8 cellular contexts compared by ENCODE assay signal in genomic region chr5:163506726-163507125, GRCh38. TPM values are rescaled to one million over a fixed set of nuclear protein-coding genes. Genes with fewer than 3 reads are reported as not detected.
A peak's percentile ranks its signal among the peaks of the same experiment; 100 is the strongest.
DNase-seq lines count a peak whose midpoint lies in the region; ATAC-seq and TF ChIP-seq lines count a peak whose summit lies in the region.

No MANE protein-coding gene starts in this region.

- no peaks in the 10 kb centered on the region for H3K4me1 ChIP-seq in NT2/D1 (ENCODE audit: insufficient read depth, insufficient read length)

- no peaks in the 10 kb centered on the region for H3K36me3 Mint-ChIP-seq in natural killer cell

- intact Hi-C loops in natural killer cell (cut with micrococcal nuclease): loop anchor here (1.0 kb wide), 1 partner anchor 69 kb away; the partner anchor contains the start of gene CCNG1

- H3K27ac Mint-ChIP-seq in natural killer cell: peak overlapping the region; percentile 99 to 100

- ATAC-seq in natural killer cell: peak in 1 of 3 donors; percentile 18
- no peak for ATAC-seq in GM21515 (IDR thresholded peaks at IDR 0.05; ENCODE audit: unreplicated experiment)

- no peaks in the 10 kb centered on the region for H3K9me3 ChIP-seq in NT2/D1 (ENCODE audit: insufficient read depth, low read length)

- no peaks in the 10 kb centered on the region for H3K27me3 Mint-ChIP-seq in natural killer cell (ENCODE audit: low read depth in 2 of 2)

- no peak for TF ChIP-seq CTCF in GM10266 (IDR thresholded peaks at IDR 0.05; ENCODE audit: control insufficient read depth, insufficient read depth, low read depth, missing control alignments)
- no peak for TF ChIP-seq CTCF in natural killer cell (IDR thresholded peaks at IDR 0.05)

- H3K9me3 Mint-ChIP-seq in natural killer cell: no peaks in the 10 kb centered on the region

- peak; percentile 27 for DNase-seq in GM10266 (ENCODE audit: extremely low spot score)
- DNase-seq in NT2/D1 (ENCODE audit: low read depth, low spot score): no peak
- DNase-seq in dermis blood vessel endothelial cell: peak; percentile 52
- no peak for DNase-seq in natural killer cell
- DNase-seq in stimulated activated CD8-positive, alpha-beta memory T cell treated with anti-CD3 and anti-CD28 coated beads, Interleukin-4, amount 100 ng/mL, for 48 hours: no peak
- DNase-seq in DMS153 (lab: John Stamatoyannopoulos, UW): no peak
- DNase-seq in HK-2 (ENCODE audit: unreplicated experiment): no peak

- H3K4me3 Mint-ChIP-seq in natural killer cell: peak overlapping the region; percentile 98

- H3K36me3 ChIP-seq in NT2/D1 (ENCODE audit: insufficient read depth, insufficient read length, low read length): no peaks in the 10 kb centered on the region

- H3K4me3 ChIP-seq in NT2/D1 (ENCODE audit: insufficient read length, low read depth): peak overlapping the region; percentile 75

- H3K27me3 ChIP-seq in NT2/D1 (ENCODE audit: insufficient read depth, insufficient read length): no peaks in the 10 kb centered on the region

- peaks cover 75 to 79% of the 10 kb centered on the region in 2 donors for H3K4me1 Mint-ChIP-seq in natural killer cell

- peak overlapping the region; percentile 81 for H3K9ac ChIP-seq in NT2/D1 (ENCODE audit: insufficient read length, low read depth)

RNA-seq across cellular contexts. Expression of gene MAT2B, which starts 1.3 kb away (rescaled TPM):
- total RNA-seq in dermis blood vessel endothelial cell (89.9 and 107 TPM in 2 replicates), natural killer cell (10 to 100 TPM; 68.5 to 99.0 (median 80.7) TPM)

RNA-seq across cellular contexts. Expression of gene HMMR, which starts 46.3 kb away (rescaled TPM):
- 16.2 and 60.2 TPM in 2 replicates for total RNA-seq in dermis blood vessel endothelial cell
- under 1 TPM; 0.42 to 0.70 (median 0.63) TPM for total RNA-seq in natural killer cell

RNA-seq across cellular contexts. Expression of gene NUDCD2, which starts 46.8 kb away (rescaled TPM):
- total RNA-seq in dermis blood vessel endothelial cell: 2.9 and 7.6 TPM in 2 replicates
- total RNA-seq in natural killer cell: 10 to 100 TPM; 13.2 to 24.7 (median 21.7) TPM

Comparison
In these comparisons a context has a peak if more than half of its experiments do, and no peak if none do; other contexts are left out.
1. DNase-seq: peak in GM10266 (single experiment) and dermis blood vessel endothelial cell (single experiment); none in NT2/D1 (single experiment), natural killer cell (single experiment), stimulated activated CD8-positive, alpha-beta memory T cell treated with anti-CD3 and anti-CD28 coated beads, Interleukin-4, amount 100 ng/mL, for 48 hours (single experiment), DMS153 (single experiment) and HK-2 (single experiment).
2. RNA of gene HMMR, which starts 46.3 kb away (total RNA-seq): 16.2 to 60.2 TPM in dermis blood vessel endothelial cell; 0.42 to 0.70 TPM in natural killer cell; every median in the first group is over 10 times any median in the second.